Comparison of ENCODE assay signal across 26 cellular contexts in the genomic region with DNA sequence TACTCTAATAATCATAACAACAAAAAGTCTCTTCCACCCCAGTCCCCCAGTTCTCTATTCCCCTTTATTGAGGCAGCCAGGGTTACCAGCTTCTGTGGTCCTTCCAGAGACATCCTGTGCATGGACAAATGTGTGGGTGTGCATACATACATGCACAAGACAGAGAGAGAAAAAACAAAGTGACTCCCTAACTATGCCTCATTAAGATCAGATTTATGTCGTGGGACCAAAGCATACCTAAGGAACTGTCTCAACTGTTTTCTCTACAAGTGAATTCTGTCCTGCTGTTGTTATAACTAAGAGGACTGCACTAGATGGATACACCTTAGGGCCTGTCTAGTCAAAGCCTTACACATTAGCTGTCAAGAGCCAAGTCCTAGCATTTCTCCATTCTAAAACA.
DNase-seq lines count a peak whose midpoint lies in the region; ATAC-seq and TF ChIP-seq lines count a peak whose summit lies in the region.
"Had no signal": no experiment of that assay in that cellular context is flagged by ENCODE, and none has a peak within 500 bp of the region (broad histone marks: within the 10 kb centered on the region; RNA-seq: fewer than 3 reads in every experiment).

No MANE protein-coding gene starts in this region.

- no peak for ATAC-seq in activated CD4-positive, alpha-beta T cell treated with anti-CD3 and anti-CD28 coated beads for 36 hours
- ATAC-seq: GM23338, left colon, PC-3, upper lobe of right lung had no signal

- H3K9me2 ChIP-seq in OCI-LY7 (ENCODE audit: insufficient read depth, low read length): no peaks in the 10 kb centered on the region

- H2BK5ac ChIP-seq in neuronal stem cell (ENCODE audit: low read length): no peak overlapping the region

- BruUV-seq in OCI-LY7 (replicated peaks; lab: Mats Ljungman, UMichigan): no TSS peak

- H2BK12ac ChIP-seq in neuronal stem cell (ENCODE audit: low read length): no peak overlapping the region

- H3K27ac ChIP-seq in OCI-LY7 (ENCODE audit: low read depth, low read length, poor library complexity, severe bottlenecking): no peak overlapping the region
- H3K27ac ChIP-seq in smooth muscle cell (ENCODE audit: low read depth): peak overlapping the region; percentile 97
- H3K27ac ChIP-seq in neuronal stem cell (replicated peaks; ENCODE audit: low read length): no peak overlapping the region
- H3K27ac ChIP-seq: 22Rv1, SJCRH30, stomach, upper lobe of right lung, VCaP had no signal

- H3K4ac ChIP-seq in neuronal stem cell (ENCODE audit: low read length): no peak overlapping the region

- peaks cover 13% of the 10 kb centered on the region for H3K36me3 Mint-ChIP-seq in activated CD4-positive, alpha-beta T cell treated with anti-CD3 and anti-CD28 coated beads for 36 hours (ENCODE audit: low read depth)
- H3K36me3 Mint-ChIP-seq: activated CD4-positive, alpha-beta memory T cell treated with anti-CD3 and anti-CD28 coated beads for 36 hours had no signal

- H4K20me1 ChIP-seq in OCI-LY7 (ENCODE audit: insufficient read depth, low read length) (no peaks in the 10 kb centered on the region), smooth muscle cell (ENCODE audit: low read depth) (peaks cover 6% of the 10 kb centered on the region)

- no peaks in the 10 kb centered on the region for H3K9me3 Mint-ChIP-seq in activated CD4-positive, alpha-beta T cell treated with anti-CD3 and anti-CD28 coated beads for 36 hours (ENCODE audit: low read depth)
- H3K9me3 Mint-ChIP-seq: activated CD4-positive, alpha-beta memory T cell treated with anti-CD3 and anti-CD28 coated beads for 36 hours; activated naive CD4-positive, alpha-beta T cell treated with anti-CD3 and anti-CD28 coated beads for 36 hours had no signal

- H2AFZ ChIP-seq in OCI-LY7 (ENCODE audit: low read length) (no peak overlapping the region), smooth muscle cell (ENCODE audit: low read depth) (no peak overlapping the region), neuronal stem cell (ENCODE audit: low read length) (no peak overlapping the region)
- H2AFZ ChIP-seq: GM23338 had no signal

- intact Hi-C loops in activated CD4-positive, alpha-beta T cell treated with anti-CD3 and anti-CD28 coated beads for 36 hours (cut with DNase I, micrococcal nuclease): loop anchor here (5.0 kb wide), 3 partner anchors 52 to 182 kb away; no protein-coding TSS in a partner anchor
- intact Hi-C loops in OCI-LY7 (cut with micrococcal nuclease; ENCODE audit: unreplicated experiment): loop anchor here (5.0 to 10.0 kb wide), 2 partner anchors 62 to 225 kb away; no protein-coding TSS in a partner anchor

- H3K9me3 ChIP-seq in OCI-LY7 (ENCODE audit: low read length) (no peaks in the 10 kb centered on the region), smooth muscle cell (replicated peaks; ENCODE audit: low read depth) (no peaks in the 10 kb centered on the region), neuronal stem cell (replicated peaks in 1 of 2; ENCODE audit: control insufficient read depth in 2 of 2, insufficient read depth in 1 of 2, low read depth in 1 of 2, low read length in 2 of 2) (no peaks in the 10 kb centered on the region)
- H3K9me3 ChIP-seq: SJCRH30, stomach, upper lobe of right lung had no signal

- H3K4me2 ChIP-seq in OCI-LY7 (ENCODE audit: low read length) (peak overlapping the region; percentile 86; the same call in 1 of the 2 replicates), smooth muscle cell (peak overlapping the region; percentile 86), neuronal stem cell (ENCODE audit: insufficient read depth, low read length, poor library complexity, severe bottlenecking) (no peak overlapping the region)
- H3K4me2 ChIP-seq: GM23338 had no signal

- H3K36me3 ChIP-seq in OCI-LY7 (ENCODE audit: insufficient read depth, low read length): no peaks in the 10 kb centered on the region
- no peaks in the 10 kb centered on the region for H3K36me3 ChIP-seq in smooth muscle cell (ENCODE audit: low read depth)
- H3K36me3 ChIP-seq in neuronal stem cell (replicated peaks in 1 of 2; ENCODE audit: control insufficient read depth in 2 of 2, insufficient read depth in 2 of 2, low read length in 2 of 2): no peaks in the 10 kb centered on the region
- H3K36me3 ChIP-seq: SJCRH30, stomach, upper lobe of right lung had no signal

- H3K27ac Mint-ChIP-seq in activated CD4-positive, alpha-beta T cell treated with anti-CD3 and anti-CD28 coated beads for 36 hours: peak overlapping the region; percentile 61
- H3K27ac Mint-ChIP-seq: activated CD4-positive, alpha-beta memory T cell treated with anti-CD3 and anti-CD28 coated beads for 36 hours; GM23338 had no signal

- H2BK15ac ChIP-seq in neuronal stem cell (ENCODE audit: low read length): no peak overlapping the region

- WGBS in smooth muscle cell (ENCODE audit: low lambda C conversion rate): 6% methylated on average over 1 of the region's 1 CpG
- WGBS in neuronal stem cell (ENCODE audit: extremely low coverage in 2 of 2, insufficient read length in 2 of 2, insufficient replicate concordance in 1 of 2), 2 donors: no CpG with 5 or more reads among the region's 1 CpG

- H3K18ac ChIP-seq in neuronal stem cell (ENCODE audit: low read length): no peak overlapping the region

- DNase-seq in activated CD4-positive, alpha-beta T cell treated with anti-CD3 and anti-CD28 coated beads for 36 hours: no peak
- DNase-seq in activated CD4-positive, alpha-beta T cell treated with anti-CD3 and anti-CD28 coated beads for 1 hour: no peak
- no peak for DNase-seq in OCI-LY7 (ENCODE audit: low spot score)
- peak; percentile 51 for DNase-seq in fibroblast of mammary gland (ENCODE audit: low read depth)
- DNase-seq in smooth muscle cell (lab: John Stamatoyannopoulos, UW; ENCODE audit: unreplicated experiment): no peak
- DNase-seq in NCI-H1417 treated with DMSO at 0.1 percent for 48 hours (lab: John Stamatoyannopoulos, UW): no peak
- no peak for DNase-seq in neuronal stem cell (ENCODE audit: low spot score)
- DNase-seq in amygdala (lab: John Stamatoyannopoulos, UW): no peak
- DNase-seq: activated CD4-positive, alpha-beta memory T cell treated with anti-CD3 and anti-CD28 coated beads for 36 hours; activated naive CD4-positive, alpha-beta T cell treated with anti-CD3 and anti-CD28 coated beads for 36 hours; activated T-cell treated with anti-CD3 and anti-CD28 coated beads, Interleukin-2, amount 50 U/mL, for 1 hour; effector memory CD4-positive, alpha-beta T cell; KBM-7; left colon; midbrain; NCI-H1694 treated with DMSO at 0.1 percent for 48 hours; NCI-H774; PC-3; SJCRH30; small intestine; stimulated activated CD4-positive, alpha-beta T cell treated with anti-CD3 and anti-CD28 coated beads, Interleukin-4, amount 100 ng/mL, for 1 hour; stomach; upper lobe of right lung had no signal

- no peak overlapping the region for H4K8ac ChIP-seq in neuronal stem cell (ENCODE audit: low read depth, low read length)

- POLR2A ChIA-PET in activated CD4-positive, alpha-beta T cell treated with anti-CD3 and anti-CD28 coated beads for 36 hours (lab: Charles Lee): no interaction called here
- POLR2A ChIA-PET in OCI-LY7 (lab: Charles Lee): interaction anchor here (1.1 to 1.3 kb wide), 2 partner anchors 14 to 39 kb away, joined by 3 read pairs; no protein-coding TSS in a partner anchor

- peaks cover 86% of the 10 kb centered on the region for H3K4me1 Mint-ChIP-seq in activated CD4-positive, alpha-beta T cell treated with anti-CD3 and anti-CD28 coated beads for 36 hours

- H3K27me3 ChIP-seq in smooth muscle cell (ENCODE audit: low read depth) (no peaks in the 10 kb centered on the region), neuronal stem cell (ENCODE audit: control insufficient read depth in 3 of 3, insufficient read depth in 3 of 3, low read depth in 1 of 3, low read length in 3 of 3) (no peaks in the 10 kb centered on the region)
- H3K27me3 ChIP-seq: SJCRH30, stomach, upper lobe of right lung had no signal

- no peak overlapping the region for H3K14ac ChIP-seq in neuronal stem cell (ENCODE audit: low read length)

- H2AK5ac ChIP-seq in neuronal stem cell (ENCODE audit: low read depth, low read length): no peak overlapping the region

- H3K4me3 Mint-ChIP-seq in activated CD4-positive, alpha-beta T cell treated with anti-CD3 and anti-CD28 coated beads for 36 hours: no peak overlapping the region
- H3K4me3 Mint-ChIP-seq: activated CD4-positive, alpha-beta memory T cell treated with anti-CD3 and anti-CD28 coated beads for 36 hours; GM23338 had no signal

- H3K4me3 ChIP-seq in OCI-LY7 (ENCODE audit: low read depth, low read length, poor library complexity, severe bottlenecking) (no peak overlapping the region), fibroblast of mammary gland (ENCODE audit: control insufficient read depth, low read depth, low read length) (no peak overlapping the region), smooth muscle cell (no peak overlapping the region), neuronal stem cell (ENCODE audit: low read length in 2 of 2) (no peak overlapping the region)
- H3K4me3 ChIP-seq: GM23338, SJCRH30, stomach, upper lobe of right lung had no signal

- H2BK120ac ChIP-seq in neuronal stem cell (ENCODE audit: low read depth, low read length): no peak overlapping the region

- H3K9ac ChIP-seq in smooth muscle cell (ENCODE audit: low read depth) (no peak overlapping the region), neuronal stem cell (ENCODE audit: low read depth, low read length, poor library complexity) (no peak overlapping the region)

- H3K79me2 ChIP-seq in OCI-LY7 (ENCODE audit: insufficient read depth, low read depth, low read length): peaks cover 55% of the 10 kb centered on the region
- peaks cover 79% of the 10 kb centered on the region for H3K79me2 ChIP-seq in smooth muscle cell (ENCODE audit: low read depth)

- H3K4me1 ChIP-seq in OCI-LY7 (ENCODE audit: insufficient read depth, low read length, poor library complexity, severe bottlenecking): peaks cover 50% of the 10 kb centered on the region
- H3K4me1 ChIP-seq in smooth muscle cell (ENCODE audit: low read depth): peaks cover 27% of the 10 kb centered on the region
- peaks cover 5% of the 10 kb centered on the region in 2 donors for H3K4me1 ChIP-seq in neuronal stem cell (ENCODE audit: control insufficient read depth in 2 of 2, insufficient read depth in 1 of 2, low read depth in 1 of 2, low read length in 2 of 2)

- no peak overlapping the region for H4K91ac ChIP-seq in neuronal stem cell (ENCODE audit: low read depth, low read length, poor library complexity)

- H3K27me3 Mint-ChIP-seq in activated CD4-positive, alpha-beta T cell treated with anti-CD3 and anti-CD28 coated beads for 36 hours: no peaks in the 10 kb centered on the region
- H3K27me3 Mint-ChIP-seq: activated CD4-positive, alpha-beta memory T cell treated with anti-CD3 and anti-CD28 coated beads for 36 hours had no signal

- H3K79me1 ChIP-seq in neuronal stem cell (ENCODE audit: low read depth, low read length): no peaks in the 10 kb centered on the region

- peaks cover 17% of the 10 kb centered on the region for H3F3A ChIP-seq in smooth muscle cell (ENCODE audit: low read depth)

- CTCF ChIA-PET in activated CD4-positive, alpha-beta T cell treated with anti-CD3 and anti-CD28 coated beads for 36 hours (lab: Charles Lee): interaction anchor here (1.6 to 1.8 kb wide), 2 partner anchors 9 to 20 kb away, joined by 4 to 6 read pairs; no protein-coding TSS in a partner anchor
- CTCF ChIA-PET in OCI-LY7 (lab: Charles Lee; ENCODE audit: unreplicated experiment): no interaction called here

- TF ChIP-seq CTCF in OCI-LY7 (conservative IDR thresholded peaks at IDR 0.05; ENCODE audit: low read length) (no peak), fibroblast of mammary gland (conservative IDR thresholded peaks at IDR 0.05; ENCODE audit: control insufficient read depth, insufficient read depth, low read depth, low read length) (no peak), smooth muscle cell (IDR thresholded peaks at IDR 0.05; ENCODE audit: borderline replicate concordance, insufficient read depth, poor library complexity, severe bottlenecking) (no peak)

- no peak overlapping the region for H3K23ac ChIP-seq in neuronal stem cell (ENCODE audit: low read depth, low read length, poor library complexity)
